In genomic region chr11:78730267-78730824, GRCh38 we compare ENCODE assay signal across 17 cellular contexts.
"Had no signal": no experiment of that assay in that cellular context is flagged by ENCODE, and none has a peak within 500 bp of the region (broad histone marks: within the 10 kb centered on the region; RNA-seq: fewer than 3 reads in every experiment).

No MANE protein-coding gene starts in this region.

- H3K36me3 ChIP-seq: SJCRH30 had no signal

- H3K27me3 ChIP-seq: SJCRH30 had no signal

- H3K4me1 ChIP-seq: SJCRH30 had no signal

- ATAC-seq: K562, Right ventricle myocardium inferior, T-cell had no signal

- H3K9me3 Mint-ChIP-seq: T-cell had no signal

- H3K4me3 Mint-ChIP-seq: IgD-negative memory B cell, T-cell had no signal

- DNase-seq: MV-4-11, NCI-H1048, NCI-H1436, NCI-H187, NCI-H2081 treated with DMSO at 0.1 percent for 48 hours, NCI-H2171, NCI-H446, NCI-H510A, NCI-H524 treated with DMSO at 0.1 percent for 48 hours, NCI-H82, SHP77 treated with DMSO at 0.1 percent for 48 hours, SJCRH30, SW 1271, T-cell had no signal

- H3K4me1 Mint-ChIP-seq: IgD-negative memory B cell, T-cell had no signal

- H3K4me3 ChIP-seq: K562, SJCRH30 had no signal

- H3K27me3 Mint-ChIP-seq: IgD-negative memory B cell had no signal

- H3K9me3 ChIP-seq: SJCRH30 had no signal

- H3K27ac Mint-ChIP-seq: IgD-negative memory B cell, T-cell had no signal

- H3K27ac ChIP-seq: SJCRH30 had no signal
